Comparison of ENCODE assay signal across 30 cellular contexts in the genomic region with DNA sequence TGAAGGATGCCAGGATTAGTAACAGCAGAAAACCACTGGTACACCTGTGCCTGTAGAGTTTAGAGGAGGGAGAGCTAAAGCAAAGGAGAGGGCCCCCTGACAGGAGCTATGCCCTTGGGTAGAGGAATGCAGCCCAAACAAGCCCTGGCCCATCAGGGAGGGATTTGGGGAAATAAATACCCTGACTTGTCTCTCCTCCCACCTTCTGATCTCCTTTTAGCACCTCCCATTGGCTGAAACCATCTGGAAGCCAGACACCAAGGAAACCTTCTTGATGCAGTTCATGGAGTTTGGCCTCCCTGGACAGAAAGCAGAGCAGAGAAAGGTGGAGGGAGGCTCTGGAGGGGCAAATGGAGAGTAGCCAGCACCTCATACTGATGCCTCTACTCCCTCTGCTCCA. TPM values are rescaled to one million over a fixed set of nuclear protein-coding genes. Genes with fewer than 3 reads are reported as not detected.
"Had no signal": no experiment of that assay in that cellular context is flagged by ENCODE, and none has a peak within 500 bp of the region (broad histone marks: within the 10 kb centered on the region; RNA-seq: fewer than 3 reads in every experiment).

No MANE protein-coding gene starts in this region.

- H3K4me3 Mint-ChIP-seq: activated B cell treated with CpG ODN at 0.5 μM for 24 hours; activated CD8-positive, alpha-beta T cell treated with anti-CD3 and anti-CD28 coated beads for 36 hours; activated naive CD8-positive, alpha-beta T cell; activated T-cell treated with anti-CD3 and anti-CD28 coated beads, Interleukin-2, amount 50 U/mL, for 24 hours; activated T-cell treated with anti-CD3 and anti-CD28 coated beads, Interleukin-2, amount 50 U/mL, for 72 hours; central memory CD8-positive, alpha-beta T cell; T-helper 17 cell; T-helper 2 cell treated with Interferon-gamma antibody and Interleukin-4, amounts not matched to agents 5 μg/mL and 100 μg/mL, for 36 hours had no signal

- H3K4me1 Mint-ChIP-seq: activated B cell treated with CpG ODN at 0.5 μM for 24 hours; central memory CD8-positive, alpha-beta T cell; T-helper 17 cell had no signal

- H3K9me3 Mint-ChIP-seq: activated B cell treated with CpG ODN at 0.5 μM for 24 hours; activated CD8-positive, alpha-beta T cell treated with anti-CD3 and anti-CD28 coated beads for 36 hours; activated T-cell treated with anti-CD3 and anti-CD28 coated beads, Interleukin-2, amount 50 U/mL, for 24 hours; activated T-cell treated with anti-CD3 and anti-CD28 coated beads, Interleukin-2, amount 50 U/mL, for 72 hours; central memory CD8-positive, alpha-beta T cell; T-helper 2 cell treated with Interferon-gamma antibody and Interleukin-4, amounts not matched to agents 5 μg/mL and 100 μg/mL, for 36 hours had no signal

- H3K36me3 Mint-ChIP-seq: activated naive CD8-positive, alpha-beta T cell had no signal

- ATAC-seq: activated CD4-positive, CD25-positive, alpha-beta regulatory T cell treated with anti-CD3 and anti-CD28 coated beads, Interleukin-2, amount 50 U/mL, for 24 hours; activated CD8-positive, alpha-beta T cell treated with anti-CD3 and anti-CD28 coated beads for 36 hours; activated T-cell treated with anti-CD3 and anti-CD28 coated beads, Interleukin-2, amount 50 U/mL, for 72 hours; esophagus mucosa; T-helper 17 cell had no signal

- DNase-seq: activated B cell treated with CpG ODN at 0.5 μM for 24 hours; activated CD4-positive, alpha-beta T cell treated with anti-CD3 and anti-CD28 coated beads for 48 hours; activated CD4-positive, alpha-beta T cell treated with anti-CD3 and anti-CD28 coated beads, Interleukin-2, amount 50 U/mL, for 1 hour; activated CD4-positive, alpha-beta T cell treated with anti-CD3 and anti-CD28 coated beads, Interleukin-2, amount 50 U/mL, for 48 hours; activated CD8-positive, alpha-beta memory T cell treated with anti-CD3 and anti-CD28 coated beads, Interleukin-2, amount 50 U/mL, for 48 hours; activated CD8-positive, alpha-beta T cell treated with anti-CD3 and anti-CD28 coated beads for 36 hours; activated gamma-delta T cell; activated naive CD4-positive, alpha-beta T cell; activated naive CD4-positive, alpha-beta T cell treated with anti-CD3 and anti-CD28 coated beads, Interleukin-2, amount 50 U/mL, for 16 hours; activated T-cell treated with anti-CD3 and anti-CD28 coated beads for 4 hours; activated T-cell treated with anti-CD3 and anti-CD28 coated beads, Interleukin-2, amount 50 U/mL, for 24 hours; activated T-cell treated with anti-CD3 and anti-CD28 coated beads, Interleukin-2, amount 50 U/mL, for 72 hours; amniotic stem cell; anterior cingulate cortex; brain microvascular endothelial cell; cortex of kidney; dermis blood vessel endothelial cell; effector CD8-positive, alpha-beta T cell; foreskin fibroblast; T-helper 1 cell; T-helper 17 cell; T1000; WERI-Rb-1 had no signal

- H3K27ac Mint-ChIP-seq: activated B cell treated with CpG ODN at 0.5 μM for 24 hours; activated CD8-positive, alpha-beta T cell treated with anti-CD3 and anti-CD28 coated beads for 36 hours; activated naive CD8-positive, alpha-beta T cell; activated T-cell treated with anti-CD3 and anti-CD28 coated beads, Interleukin-2, amount 50 U/mL, for 24 hours; activated T-cell treated with anti-CD3 and anti-CD28 coated beads, Interleukin-2, amount 50 U/mL, for 72 hours; T-helper 17 cell; T-helper 2 cell treated with Interferon-gamma antibody and Interleukin-4, amounts not matched to agents 5 μg/mL and 100 μg/mL, for 36 hours had no signal

RNA-seq across cellular contexts. Expression of a gene that starts 45.3 kb away (rescaled TPM):
- total RNA-seq: activated B cell treated with CpG ODN at 0.5 μM for 24 hours; activated CD8-positive, alpha-beta memory T cell treated with anti-CD3 and anti-CD28 coated beads for 36 hours; bronchial epithelial cell; dermis blood vessel endothelial cell had no signal
